9 cellular contexts compared by ENCODE assay signal in genomic region chrX:103309860-103310591, GRCh38. TPM values are rescaled to one million over a fixed set of nuclear protein-coding genes. Genes with fewer than 3 reads are reported as not detected.
DNase-seq lines count a peak whose midpoint lies in the region; ATAC-seq and TF ChIP-seq lines count a peak whose summit lies in the region.
"Had no signal": no experiment of that assay in that cellular context is flagged by ENCODE, and none has a peak within 500 bp of the region (broad histone marks: within the 10 kb centered on the region; RNA-seq: fewer than 3 reads in every experiment).

No MANE protein-coding gene starts in this region.

- peak overlapping the region; percentile 76; the same call in 1 of the 2 replicates for H3K9ac ChIP-seq in iPS-20b (ENCODE audit: low read depth, low read length)
- H3K9ac ChIP-seq: BLaER1 treated with 17β-estradiol and CSF1 and Interleukin-3, amounts not matched to agents 10 nM and 100 nM had no signal

- TF ChIP-seq CTCF in stomach (IDR thresholded peaks at IDR 0.05) = no peak

- H3K36me3 ChIP-seq in iPS-20b (ENCODE audit: insufficient read depth, low read depth, low read length) (no peaks in the 10 kb centered on the region), stomach (no peaks in the 10 kb centered on the region)
- H3K36me3 ChIP-seq: BLaER1 treated with 17β-estradiol and CSF1 and Interleukin-3, amounts not matched to agents 10 nM and 100 nM had no signal

- CTCF ChIA-PET in activated CD4-positive, alpha-beta T cell treated with anti-CD3 and anti-CD28 coated beads for 36 hours (lab: Charles Lee) = no interaction called here
- CTCF ChIA-PET in activated CD8-positive, alpha-beta T cell treated with anti-CD3 and anti-CD28 coated beads, Interleukin-2, amount 10 ng/mL, durations not matched to agents 7 days and 5 days (lab: Charles Lee) = no interaction called here

- no peaks in the 10 kb centered on the region for H3K9me3 ChIP-seq in iPS-20b (ENCODE audit: insufficient read depth, low read depth, low read length)
- no peaks in the 10 kb centered on the region for H3K9me3 ChIP-seq in stomach

- H3K4me1 Mint-ChIP-seq in activated CD4-positive, alpha-beta T cell treated with anti-CD3 and anti-CD28 coated beads for 36 hours = peaks cover 4% of the 10 kb centered on the region
- peaks cover 2% of the 10 kb centered on the region for H3K4me1 Mint-ChIP-seq in activated CD8-positive, alpha-beta T cell treated with anti-CD3 and anti-CD28 coated beads, Interleukin-2, amount 10 ng/mL, durations not matched to agents 7 days and 5 days (ENCODE audit: low read depth)

- H3K9me3 Mint-ChIP-seq in activated CD4-positive, alpha-beta T cell treated with anti-CD3 and anti-CD28 coated beads for 36 hours (ENCODE audit: low read depth) = no peaks in the 10 kb centered on the region
- no peaks in the 10 kb centered on the region for H3K9me3 Mint-ChIP-seq in activated CD8-positive, alpha-beta T cell treated with anti-CD3 and anti-CD28 coated beads, Interleukin-2, amount 10 ng/mL, durations not matched to agents 7 days and 5 days (ENCODE audit: insufficient read depth)

- H3K27ac ChIP-seq in iPS-20b (ENCODE audit: low read length) (no peak overlapping the region), stomach (peak overlapping the region in 4 of 5 donors; percentile 25 to 71 (median 50))
- H3K27ac ChIP-seq: BLaER1 treated with 17β-estradiol and CSF1 and Interleukin-3, amounts not matched to agents 10 nM and 100 nM had no signal

- H3K27me3 ChIP-seq in iPS-20b (ENCODE audit: insufficient read depth, low read length) (no peaks in the 10 kb centered on the region), stomach (peaks cover 0 to 12% (median 0%) of the 10 kb centered on the region in 3 donors)

- 21 to 60% (median 36%) methylated on average over 17 to 33 of the region's 33 CpGs for WGBS in stomach, 5 donors

- H3K4me1 ChIP-seq in iPS-20b (ENCODE audit: insufficient read depth, low read length) (no peaks in the 10 kb centered on the region), stomach (peaks cover 0 to 5% (median 0%) of the 10 kb centered on the region in 4 donors)
- H3K4me1 ChIP-seq: BLaER1 treated with 17β-estradiol and CSF1 and Interleukin-3, amounts not matched to agents 10 nM and 100 nM had no signal

- peak overlapping the region; percentile 66 for H3K4me3 Mint-ChIP-seq in activated CD4-positive, alpha-beta T cell treated with anti-CD3 and anti-CD28 coated beads for 36 hours
- H3K4me3 Mint-ChIP-seq in activated CD8-positive, alpha-beta T cell treated with anti-CD3 and anti-CD28 coated beads, Interleukin-2, amount 10 ng/mL, durations not matched to agents 7 days and 5 days = peak overlapping the region; percentile 23

- POLR2A ChIA-PET in activated CD4-positive, alpha-beta T cell treated with anti-CD3 and anti-CD28 coated beads for 36 hours (lab: Charles Lee) = no interaction called here
- POLR2A ChIA-PET in activated CD8-positive, alpha-beta T cell treated with anti-CD3 and anti-CD28 coated beads, Interleukin-2, amount 10 ng/mL, durations not matched to agents 7 days and 5 days (lab: Charles Lee) = interaction anchor here (0.6 kb wide), 1 partner anchor 13 kb away, joined by 3 read pairs; no protein-coding TSS in a partner anchor

- H3K27ac Mint-ChIP-seq in activated CD4-positive, alpha-beta T cell treated with anti-CD3 and anti-CD28 coated beads for 36 hours = no peak overlapping the region
- no peak overlapping the region for H3K27ac Mint-ChIP-seq in activated CD8-positive, alpha-beta T cell treated with anti-CD3 and anti-CD28 coated beads, Interleukin-2, amount 10 ng/mL, durations not matched to agents 7 days and 5 days

- no peak for DNase-seq in activated CD4-positive, alpha-beta T cell treated with anti-CD3 and anti-CD28 coated beads for 36 hours
- DNase-seq in activated CD4-positive, alpha-beta T cell treated with anti-CD3 and anti-CD28 coated beads for 4 hours = no peak
- no peak for DNase-seq in activated CD8-positive, alpha-beta T cell treated with anti-CD3 and anti-CD28 coated beads, Interleukin-2, amount 10 ng/mL, durations not matched to agents 7 days and 5 days
- DNase-seq in stomach = no peak
- no peak for DNase-seq in activated effector memory CD4-positive, alpha-beta T cell treated with Interleukin-2 at 50 U/mL for 16 hours
- no peak for DNase-seq in pons (ENCODE audit: low spot score)

- no peak for TF ChIP-seq POLR2A in stomach (IDR thresholded peaks at IDR 0.05)

- intact Hi-C loops in activated CD4-positive, alpha-beta T cell treated with anti-CD3 and anti-CD28 coated beads for 36 hours (cut with DNase I, micrococcal nuclease) = loop anchor here (1.0 to 5.0 kb wide), 4 partner anchors 56 to 609 kb away; partner anchors contain the start of gene BEX4 (in 2 of the 2)
- intact Hi-C loops in stomach (cut with DNase I; ENCODE audit: low total_unique reads) = no loop called here

- H3K27me3 Mint-ChIP-seq in activated CD4-positive, alpha-beta T cell treated with anti-CD3 and anti-CD28 coated beads for 36 hours = no peaks in the 10 kb centered on the region
- H3K27me3 Mint-ChIP-seq in activated CD8-positive, alpha-beta T cell treated with anti-CD3 and anti-CD28 coated beads, Interleukin-2, amount 10 ng/mL, durations not matched to agents 7 days and 5 days (ENCODE audit: low read depth) = no peaks in the 10 kb centered on the region

- H3K4me3 ChIP-seq in iPS-20b (ENCODE audit: low read length) = peak overlapping the region; percentile 80; the same call in 1 of the 2 replicates
- H3K4me3 ChIP-seq in stomach = peak overlapping the region; percentile 50 to 64 (median 58)
- H3K4me3 ChIP-seq: BLaER1 treated with 17β-estradiol and CSF1 and Interleukin-3, amounts not matched to agents 10 nM and 100 nM had no signal

- peaks cover 7% of the 10 kb centered on the region for H3K36me3 Mint-ChIP-seq in activated CD4-positive, alpha-beta T cell treated with anti-CD3 and anti-CD28 coated beads for 36 hours (ENCODE audit: low read depth)
- no peaks in the 10 kb centered on the region for H3K36me3 Mint-ChIP-seq in activated CD8-positive, alpha-beta T cell treated with anti-CD3 and anti-CD28 coated beads, Interleukin-2, amount 10 ng/mL, durations not matched to agents 7 days and 5 days (ENCODE audit: low read depth)

- no peak for ATAC-seq in activated CD4-positive, alpha-beta T cell treated with anti-CD3 and anti-CD28 coated beads for 36 hours
- peak; percentile 12 for ATAC-seq in activated CD8-positive, alpha-beta T cell treated with anti-CD3 and anti-CD28 coated beads, Interleukin-2, amount 10 ng/mL, durations not matched to agents 7 days and 5 days
- ATAC-seq in HG03095 (IDR thresholded peaks at IDR 0.05; ENCODE audit: unreplicated experiment) = no peak

- no peak for TF ChIP-seq EP300 in stomach (IDR thresholded peaks at IDR 0.05)

RNA-seq across cellular contexts. Expression of gene BEX2, which starts 0.8 kb away (rescaled TPM):
- total RNA-seq in activated CD4-positive, alpha-beta T cell treated with anti-CD3 and anti-CD28 coated beads for 36 hours = 10 to 100 TPM in 1 of 2 experiments, 1 to 10 TPM in 1; 7.4 to 11.5 TPM
- 1 to 10 TPM; 4.9 to 5.3 TPM for total RNA-seq in activated CD8-positive, alpha-beta T cell treated with anti-CD3 and anti-CD28 coated beads, Interleukin-2, amount 10 ng/mL, durations not matched to agents 7 days and 5 days
- total RNA-seq in stomach = 10 to 100 TPM in 2 of 5 donors, under 1 TPM in 1, not detected in 2; 0.87 to 83.3 (median 20.0) TPM
- polyA plus RNA-seq in stomach = 10 to 100 TPM; 16.9 to 29.1 (median 20.8) TPM

RNA-seq across cellular contexts. Expression of gene TCEAL7, which starts 20.0 kb away (rescaled TPM):
- not detected for total RNA-seq in activated CD4-positive, alpha-beta T cell treated with anti-CD3 and anti-CD28 coated beads for 36 hours
- not detected for total RNA-seq in activated CD8-positive, alpha-beta T cell treated with anti-CD3 and anti-CD28 coated beads, Interleukin-2, amount 10 ng/mL, durations not matched to agents 7 days and 5 days
- total RNA-seq in stomach = 10 to 100 TPM in 3 of 5 donors, 1 to 10 TPM in 2; 2.6 to 51.3 (median 17.0) TPM
- polyA plus RNA-seq in stomach = 10 to 100 TPM in 1 of 3 donors, 1 to 10 TPM in 2; 5.6 to 12.3 (median 9.8) TPM

RNA-seq across cellular contexts. Expression of gene TCEAL5, which starts 33.5 kb away (rescaled TPM):
- not detected for total RNA-seq in activated CD4-positive, alpha-beta T cell treated with anti-CD3 and anti-CD28 coated beads for 36 hours
- total RNA-seq in activated CD8-positive, alpha-beta T cell treated with anti-CD3 and anti-CD28 coated beads, Interleukin-2, amount 10 ng/mL, durations not matched to agents 7 days and 5 days = not detected
- 1 to 10 TPM in 1 of 5 donors, not detected in 4; 1.7 TPM for total RNA-seq in stomach
- 1 to 10 TPM in 1 of 3 donors, under 1 TPM in 2; 0.43 to 1.2 (median 0.61) TPM for polyA plus RNA-seq in stomach

RNA-seq across cellular contexts. Expression of gene TCEAL9, which starts 46.3 kb away (rescaled TPM):
- total RNA-seq in activated CD4-positive, alpha-beta T cell treated with anti-CD3 and anti-CD28 coated beads for 36 hours = 1 to 10 TPM; 1.5 to 2.3 TPM
- total RNA-seq in activated CD8-positive, alpha-beta T cell treated with anti-CD3 and anti-CD28 coated beads, Interleukin-2, amount 10 ng/mL, durations not matched to agents 7 days and 5 days = 1 to 10 TPM in 1 of 2 experiments, under 1 TPM in 1; 0.84 to 1.2 TPM
- total RNA-seq in stomach = 100 to 1,000 TPM in 1 of 5 donors, 10 to 100 TPM in 4; 16.1 to 128 (median 46.1) TPM
- polyA plus RNA-seq in stomach = 100 to 1,000 TPM in 2 of 3 donors, 10 to 100 TPM in 1; 54.7 to 185 (median 128) TPM

RNA-seq across cellular contexts. Expression of gene TCEAL8, which starts 55.1 kb away (rescaled TPM):
- 10 to 100 TPM; 36.0 to 46.6 TPM for total RNA-seq in activated CD4-positive, alpha-beta T cell treated with anti-CD3 and anti-CD28 coated beads for 36 hours
- 10 to 100 TPM; 32.4 to 35.4 TPM for total RNA-seq in activated CD8-positive, alpha-beta T cell treated with anti-CD3 and anti-CD28 coated beads, Interleukin-2, amount 10 ng/mL, durations not matched to agents 7 days and 5 days
- 100 to 1,000 TPM in 2 of 5 donors, 10 to 100 TPM in 3; 20.0 to 118 (median 70.0) TPM for total RNA-seq in stomach
- polyA plus RNA-seq in stomach = 100 to 1,000 TPM in 1 of 3 donors, 10 to 100 TPM in 2; 52.4 to 118 (median 86.5) TPM
